23 cellular contexts compared by ENCODE assay signal in genomic region chr19:27911122-27911898, GRCh38.
"Had no signal": no experiment of that assay in that cellular context is flagged by ENCODE, and none has a peak within 500 bp of the region (broad histone marks: within the 10 kb centered on the region; RNA-seq: fewer than 3 reads in every experiment).

No MANE protein-coding gene starts in this region.

- H3K9me3 Mint-ChIP-seq: activated T-cell treated with anti-CD3 and anti-CD28 coated beads, Interleukin-2, amount 50 U/mL, for 72 hours had no signal

- H3K4me1 Mint-ChIP-seq: activated CD4-positive, alpha-beta memory T cell treated with anti-CD3 and anti-CD28 coated beads, Interleukin-2, amount 10 ng/mL, durations not matched to agents 7 days and 5 days; activated CD4-positive, alpha-beta T cell treated with anti-CD3 and anti-CD28 coated beads, Interleukin-2, amount 10 ng/mL, durations not matched to agents 7 days and 5 days; activated naive CD4-positive, alpha-beta T cell treated with anti-CD3 and anti-CD28 coated beads, Interleukin-2, amount 10 ng/mL, durations not matched to agents 7 days and 5 days; activated naive CD8-positive, alpha-beta T cell treated with anti-CD3 and anti-CD28 coated beads, Interleukin-2, amount 10 ng/mL, durations not matched to agents 7 days and 5 days had no signal

- H3K27me3 Mint-ChIP-seq: activated CD4-positive, alpha-beta memory T cell treated with anti-CD3 and anti-CD28 coated beads, Interleukin-2, amount 10 ng/mL, durations not matched to agents 7 days and 5 days; activated CD4-positive, alpha-beta T cell treated with anti-CD3 and anti-CD28 coated beads, Interleukin-2, amount 10 ng/mL, durations not matched to agents 7 days and 5 days; activated naive CD4-positive, alpha-beta T cell treated with anti-CD3 and anti-CD28 coated beads, Interleukin-2, amount 10 ng/mL, durations not matched to agents 7 days and 5 days; activated naive CD8-positive, alpha-beta T cell treated with anti-CD3 and anti-CD28 coated beads, Interleukin-2, amount 10 ng/mL, durations not matched to agents 7 days and 5 days; activated T-cell treated with anti-CD3 and anti-CD28 coated beads, Interleukin-2, amount 50 U/mL, for 24 hours had no signal

- H3K27ac Mint-ChIP-seq: activated CD4-positive, alpha-beta memory T cell treated with anti-CD3 and anti-CD28 coated beads, Interleukin-2, amount 10 ng/mL, durations not matched to agents 7 days and 5 days; activated CD4-positive, alpha-beta T cell treated with anti-CD3 and anti-CD28 coated beads, Interleukin-2, amount 10 ng/mL, durations not matched to agents 7 days and 5 days; activated naive CD4-positive, alpha-beta T cell treated with anti-CD3 and anti-CD28 coated beads, Interleukin-2, amount 10 ng/mL, durations not matched to agents 7 days and 5 days; activated naive CD4-positive, alpha-beta T cell treated with anti-CD3 and anti-CD28 coated beads, Interleukin-2, amount 50 U/mL, for 72 hours; activated naive CD8-positive, alpha-beta T cell treated with anti-CD3 and anti-CD28 coated beads, Interleukin-2, amount 10 ng/mL, durations not matched to agents 7 days and 5 days; activated T-cell treated with anti-CD3 and anti-CD28 coated beads, Interleukin-2, amount 50 U/mL, for 24 hours; activated T-cell treated with anti-CD3 and anti-CD28 coated beads, Interleukin-2, amount 50 U/mL, for 72 hours had no signal

- DNase-seq: activated CD4-positive, alpha-beta memory T cell treated with anti-CD3 and anti-CD28 coated beads, Interleukin-2, amount 10 ng/mL, durations not matched to agents 7 days and 5 days; activated CD4-positive, alpha-beta T cell treated with anti-CD3 and anti-CD28 coated beads for 1 hour; activated CD4-positive, alpha-beta T cell treated with anti-CD3 and anti-CD28 coated beads for 4 hours; activated CD4-positive, alpha-beta T cell treated with anti-CD3 and anti-CD28 coated beads, Interleukin-2, amount 10 ng/mL, durations not matched to agents 7 days and 5 days; activated CD4-positive, alpha-beta T cell treated with anti-CD3 and anti-CD28 coated beads, Interleukin-2, amount 50 U/mL, for 4 hours; activated CD8-positive, alpha-beta memory T cell treated with anti-CD3 and anti-CD28 coated beads, Interleukin-2, amount 50 U/mL, for 48 hours; activated gamma-delta T cell; activated naive CD4-positive, alpha-beta T cell; activated naive CD4-positive, alpha-beta T cell treated with anti-CD3 and anti-CD28 coated beads, Interleukin-2, amount 10 ng/mL, durations not matched to agents 7 days and 5 days; activated naive CD8-positive, alpha-beta T cell treated with anti-CD3 and anti-CD28 coated beads, Interleukin-2, amount 10 ng/mL, durations not matched to agents 7 days and 5 days; activated T-cell treated with anti-CD3 and anti-CD28 coated beads for 4 hours; activated T-cell treated with anti-CD3 and anti-CD28 coated beads, Interleukin-2, amount 50 U/mL, for 24 hours; activated T-cell treated with anti-CD3 and anti-CD28 coated beads, Interleukin-2, amount 50 U/mL, for 72 hours; central memory CD4-positive, alpha-beta T cell; cerebellar nuclear complex; colonic mucosa; effector CD8-positive, alpha-beta T cell; foreskin fibroblast; T-helper 2 cell had no signal

- ATAC-seq: activated naive CD4-positive, alpha-beta T cell treated with anti-CD3 and anti-CD28 coated beads, Interleukin-2, amount 50 U/mL, for 72 hours; activated T-cell treated with anti-CD3 and anti-CD28 coated beads, Interleukin-2, amount 50 U/mL, for 72 hours; esophagus mucosa had no signal

- FAIRE-seq: astrocyte, frontal cortex had no signal

- H3K36me3 Mint-ChIP-seq: activated naive CD4-positive, alpha-beta T cell treated with anti-CD3 and anti-CD28 coated beads, Interleukin-2, amount 10 ng/mL, durations not matched to agents 7 days and 5 days; activated naive CD4-positive, alpha-beta T cell treated with anti-CD3 and anti-CD28 coated beads, Interleukin-2, amount 50 U/mL, for 72 hours; activated naive CD8-positive, alpha-beta T cell treated with anti-CD3 and anti-CD28 coated beads, Interleukin-2, amount 10 ng/mL, durations not matched to agents 7 days and 5 days had no signal

- H3K4me3 Mint-ChIP-seq: activated CD4-positive, alpha-beta memory T cell treated with anti-CD3 and anti-CD28 coated beads, Interleukin-2, amount 10 ng/mL, durations not matched to agents 7 days and 5 days; activated CD4-positive, alpha-beta T cell treated with anti-CD3 and anti-CD28 coated beads, Interleukin-2, amount 10 ng/mL, durations not matched to agents 7 days and 5 days; activated naive CD4-positive, alpha-beta T cell treated with anti-CD3 and anti-CD28 coated beads, Interleukin-2, amount 10 ng/mL, durations not matched to agents 7 days and 5 days; activated naive CD8-positive, alpha-beta T cell treated with anti-CD3 and anti-CD28 coated beads, Interleukin-2, amount 10 ng/mL, durations not matched to agents 7 days and 5 days; activated T-cell treated with anti-CD3 and anti-CD28 coated beads, Interleukin-2, amount 50 U/mL, for 24 hours; activated T-cell treated with anti-CD3 and anti-CD28 coated beads, Interleukin-2, amount 50 U/mL, for 72 hours had no signal
